Comparison of ENCODE assay signal across 17 cellular contexts in the genomic region with DNA sequence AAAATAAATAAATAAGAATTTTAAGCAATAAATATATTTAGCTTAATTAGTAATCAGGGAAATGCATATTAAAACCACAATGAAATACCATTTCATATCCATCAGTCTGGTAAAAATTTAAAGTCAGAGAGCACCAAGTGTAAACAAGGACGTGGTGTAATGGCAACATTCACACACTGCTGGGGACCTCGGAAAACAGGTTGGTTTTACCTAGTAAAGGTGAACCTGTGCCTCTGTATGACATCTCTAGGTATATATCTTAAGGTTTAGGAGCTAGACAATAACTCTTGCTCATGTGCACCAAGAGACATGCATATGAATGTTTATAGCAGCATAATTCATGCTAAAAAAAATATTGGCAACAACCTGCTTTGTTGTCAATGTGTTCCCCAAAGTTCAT. TPM values are rescaled to one million over a fixed set of nuclear protein-coding genes. Genes with fewer than 3 reads are reported as not detected.
DNase-seq lines count a peak whose midpoint lies in the region; ATAC-seq and TF ChIP-seq lines count a peak whose summit lies in the region.
"Had no signal": no experiment of that assay in that cellular context is flagged by ENCODE, and none has a peak within 500 bp of the region (broad histone marks: within the 10 kb centered on the region; RNA-seq: fewer than 3 reads in every experiment).

No MANE protein-coding gene starts in this region.

- H3K4me1 Mint-ChIP-seq in T-cell: peaks cover 68 to 78% (median 73%) of the 10 kb centered on the region in 3 donors
- H3K4me1 Mint-ChIP-seq: WTC11 had no signal

- no peak for ATAC-seq in T-cell (replicated peaks in 1 of 4)
- no peak for ATAC-seq in GM21367 (IDR thresholded peaks at IDR 0.05; ENCODE audit: unreplicated experiment)
- ATAC-seq: activated naive CD4-positive, alpha-beta T cell treated with anti-CD3 and anti-CD28 coated beads, Interleukin-2, amount 50 U/mL, for 72 hours; WTC11 had no signal

- H3K9me3 ChIP-seq in esophagus muscularis mucosa (peaks cover 0 to 9% (median 2%) of the 10 kb centered on the region in 4 donors), thyroid gland (no peaks in the 10 kb centered on the region), prostate gland (no peaks in the 10 kb centered on the region)

- POLR2A ChIA-PET in T-cell (lab: Charles Lee): no interaction called here

- H3K4me3 ChIP-seq in esophagus muscularis mucosa (no peak overlapping the region), thyroid gland (replicated peaks in 1 of 3) (no peak overlapping the region), prostate gland (no peak overlapping the region), H7 (ENCODE audit: insufficient read depth, low read depth, low read length) (no peak overlapping the region)
- H3K4me3 ChIP-seq: esophagus squamous epithelium had no signal

- TF ChIP-seq POLR2A in esophagus muscularis mucosa (IDR thresholded peaks at IDR 0.05; ENCODE audit: low read depth): no peak
- TF ChIP-seq POLR2A in thyroid gland (IDR thresholded peaks at IDR 0.05): no peak
- no peak for TF ChIP-seq POLR2A in prostate gland (IDR thresholded peaks at IDR 0.05)

- peak overlapping the region; percentile 64 to 84 for H3K27ac Mint-ChIP-seq in T-cell
- H3K27ac Mint-ChIP-seq: activated naive CD4-positive, alpha-beta T cell treated with anti-CD3 and anti-CD28 coated beads, Interleukin-2, amount 50 U/mL, for 72 hours; WTC11 had no signal

- H3K36me3 ChIP-seq in esophagus muscularis mucosa: no peaks in the 10 kb centered on the region
- no peaks in the 10 kb centered on the region for H3K36me3 ChIP-seq in thyroid gland
- no peaks in the 10 kb centered on the region for H3K36me3 ChIP-seq in prostate gland
- H3K36me3 ChIP-seq in H7 (replicated peaks; ENCODE audit: control insufficient read depth, insufficient read depth, low read length): no peaks in the 10 kb centered on the region

- H3K9me3 Mint-ChIP-seq in T-cell: peaks cover 2 to 3% (median 3%) of the 10 kb centered on the region in 3 donors

- no peak overlapping the region for H3K4me3 Mint-ChIP-seq in T-cell
- H3K4me3 Mint-ChIP-seq: WTC11 had no signal

- DNase-seq in activated effector memory CD4-positive, alpha-beta T cell treated with anti-CD3 and anti-CD28 coated beads, Interleukin-2, amount 50 U/mL, for 16 hours: peak; percentile 53
- no peak for DNase-seq in activated effector memory CD4-positive, alpha-beta T cell treated with Interleukin-2 at 50 U/mL for 16 hours
- no peak for DNase-seq in T-cell
- no peak for DNase-seq in esophagus muscularis mucosa (ENCODE audit: extremely low spot score)
- no peak for DNase-seq in thyroid gland
- DNase-seq in prostate gland (ENCODE audit: low spot score): no peak
- DNase-seq in H7: no peak
- DNase-seq: DMS79; effector CD8-positive, alpha-beta T cell; esophagus squamous epithelium; NCI-H1105; NCI-H2081 treated with DMSO at 0.1 percent for 48 hours; NCI-H510A treated with DMSO at 0.1 percent for 48 hours; NK-92 treated with Interleukin-12 subunit alpha and Interleukin-12 subunit beta, amount 100 ng/mL, for 24 hours had no signal

- CTCF ChIA-PET in T-cell (lab: Charles Lee): interaction anchor here in 1 of 2 donors (0.8 kb wide), 1 partner anchor 18 kb away, joined by 3 read pairs; no protein-coding TSS in a partner anchor

- H3K4me1 ChIP-seq in esophagus muscularis mucosa (peaks cover 0 to 78% (median 70%) of the 10 kb centered on the region in 4 donors), thyroid gland (peaks cover 16 to 35% of the 10 kb centered on the region in 2 donors), prostate gland (replicated peaks) (no peaks in the 10 kb centered on the region)

- 61% methylated on average over 2 of the region's 2 CpGs for WGBS in esophagus muscularis mucosa
- 68 to 77% methylated on average over 2 of the region's 2 CpGs for WGBS in thyroid gland, 2 donors
- WGBS in prostate gland: 60% methylated on average over 2 of the region's 2 CpGs

- H3K36me3 Mint-ChIP-seq in T-cell: peaks cover 25% of the 10 kb centered on the region

- intact Hi-C loops in esophagus muscularis mucosa (cut with DNase I) (no loop called here), thyroid gland (cut with DNase I) (no loop called here), prostate gland (cut with DNase I) (no loop called here)

- peak overlapping the region; percentile 53 to 100 (median 98) for H3K27ac ChIP-seq in esophagus muscularis mucosa (replicated peaks in 1 of 4)
- H3K27ac ChIP-seq in thyroid gland: peak overlapping the region in 2 of 3 donors; percentile 35 to 37
- H3K27ac ChIP-seq in prostate gland: no peak overlapping the region
- H3K27ac ChIP-seq: esophagus squamous epithelium had no signal

- H3K27me3 Mint-ChIP-seq in T-cell: no peaks in the 10 kb centered on the region

- H3K27me3 ChIP-seq in esophagus muscularis mucosa (no peaks in the 10 kb centered on the region), thyroid gland (no peaks in the 10 kb centered on the region), prostate gland (replicated peaks; ENCODE audit: insufficient read depth) (no peaks in the 10 kb centered on the region), H7 (ENCODE audit: control insufficient read depth, insufficient read depth, low read length) (no peaks in the 10 kb centered on the region)
- H3K27me3 ChIP-seq: esophagus squamous epithelium had no signal

- TF ChIP-seq EP300 in esophagus muscularis mucosa (IDR thresholded peaks at IDR 0.05): no peak

- TF ChIP-seq CTCF in esophagus muscularis mucosa (IDR thresholded peaks at IDR 0.05): no peak
- no peak for TF ChIP-seq CTCF in thyroid gland (IDR thresholded peaks at IDR 0.05)
- no peak for TF ChIP-seq CTCF in prostate gland (IDR thresholded peaks at IDR 0.05)

RNA-seq across cellular contexts. Expression of gene FNBP1, which starts 29.7 kb away (rescaled TPM):
- total RNA-seq in T-cell (100 to 1,000 TPM; 166 to 211 (median 182) TPM), esophagus muscularis mucosa (100 to 1,000 TPM; 177 to 317 (median 254) TPM), thyroid gland (10 to 100 TPM; 55.8 to 78.5 (median 76.0) TPM), prostate gland (10 to 100 TPM; 34.6 to 93.7 TPM)
- total RNA-seq in H7 (2014; rRNA removed; shearing (Covaris generic)): 16.0 and 19.6 TPM in 2 replicates

RNA-seq across cellular contexts. Expression of gene GPR107, which starts 40.4 kb away (rescaled TPM):
- total RNA-seq in T-cell (10 to 100 TPM; 21.3 to 29.1 (median 22.1) TPM), esophagus muscularis mucosa (10 to 100 TPM; 19.9 to 34.7 (median 30.8) TPM), thyroid gland (10 to 100 TPM; 43.5 to 65.6 (median 58.7) TPM), prostate gland (10 to 100 TPM; 36.3 to 51.5 TPM)
- 13.0 and 18.0 TPM in 2 replicates for total RNA-seq in H7 (2014; rRNA removed; shearing (Covaris generic))

Comparison
In these comparisons a context has a peak if more than half of its experiments do, and no peak if none do; other contexts are left out.
1. H3K27ac ChIP-seq: peak in esophagus muscularis mucosa (4 of 4) and thyroid gland (2 of 3); none in prostate gland (0 of 2).